In genomic region chr10:122113161-122113944, GRCh38 we compare ENCODE assay signal across 8 cellular contexts.
DNase-seq lines count a peak whose midpoint lies in the region; ATAC-seq and TF ChIP-seq lines count a peak whose summit lies in the region.

No MANE protein-coding gene starts in this region.

- intact Hi-C loops in esophagus muscularis mucosa (cut with DNase I): loop anchor here (2.0 to 5.0 kb wide), 2 partner anchors 61 to 141 kb away; no protein-coding TSS in a partner anchor

- no peak overlapping the region for H2AFZ ChIP-seq in MM.1S (ENCODE audit: low read length)

- no peak for TF ChIP-seq EP300 in esophagus muscularis mucosa (IDR thresholded peaks at IDR 0.05)

- peaks cover 1% of the 10 kb centered on the region for H3K4me1 Mint-ChIP-seq in T-helper 2 cell treated with Interferon-gamma antibody and Interleukin-4, amounts not matched to agents 5 μg/mL and 100 μg/mL, for 36 hours (ENCODE audit: low read depth)

- H3K9me3 ChIP-seq in HAP-1: 0 out of 2 replicates have a peak, but pooled peaks cover 4% of the 10 kb centered on the region
- H3K9me3 ChIP-seq in SJSA1 (replicated peaks): no peaks in the 10 kb centered on the region
- H3K9me3 ChIP-seq in esophagus muscularis mucosa: no peaks in the 10 kb centered on the region
- H3K9me3 ChIP-seq in muscle layer of colon (ENCODE audit: low read length): no peaks in the 10 kb centered on the region
- no peaks in the 10 kb centered on the region for H3K9me3 ChIP-seq in MM.1S (replicated peaks; ENCODE audit: insufficient read depth, low read length)

- DNase-seq in DMS114 treated with DMSO at 0.1 percent for 48 hours (lab: John Stamatoyannopoulos, UW; ENCODE audit: unreplicated experiment) (peak; percentile 51), HAP-1 (ENCODE audit: low spot score in 2 of 2) (peak; percentile 58 to 80), SJSA1 (ENCODE audit: low read depth in 1 of 2, low spot score in 2 of 2) (peak; percentile 75 to 82), esophagus muscularis mucosa (ENCODE audit: extremely low spot score) (peak; percentile 95), MM.1S (no peak)
- DNase-seq in T-helper 2 cell treated with Interferon-gamma antibody and Interleukin-4, amounts not matched to agents 5 μg/mL and 100 μg/mL, for 36 hours (ENCODE audit: low spot score): no peak

- H3F3A ChIP-seq in MM.1S (ENCODE audit: insufficient read depth, low read length): no peaks in the 10 kb centered on the region

- H3K9me3 Mint-ChIP-seq in T-helper 2 cell treated with Interferon-gamma antibody and Interleukin-4, amounts not matched to agents 5 μg/mL and 100 μg/mL, for 36 hours: no peaks in the 10 kb centered on the region

- H3K4me2 ChIP-seq in MM.1S (ENCODE audit: low read depth, low read length): no peak overlapping the region

- TF ChIP-seq POLR2A in esophagus muscularis mucosa (IDR thresholded peaks at IDR 0.05; ENCODE audit: low read depth): peak; percentile 77

- H3K36me3 ChIP-seq in HAP-1 (replicated peaks) (no peaks in the 10 kb centered on the region), SJSA1 (0 out of 2 replicates have a peak, but pooled peaks cover 2% of the 10 kb centered on the region), esophagus muscularis mucosa (peaks cover 0 to 7% (median 0%) of the 10 kb centered on the region in 4 donors), muscle layer of colon (ENCODE audit: insufficient read depth, low read length) (no peaks in the 10 kb centered on the region), MM.1S (replicated peaks; ENCODE audit: insufficient read depth, low read length) (no peaks in the 10 kb centered on the region)

- H3K9me2 ChIP-seq in MM.1S (replicated peaks; ENCODE audit: insufficient read depth, low read length): no peaks in the 10 kb centered on the region

- ATAC-seq in GM19463 (IDR thresholded peaks at IDR 0.05; ENCODE audit: unreplicated experiment): no peak

- in situ Hi-C loops in HAP-1 (cut with MboI; ENCODE audit: low sequenced_read_pairs): no loop called here

- H3K4me3 Mint-ChIP-seq in T-helper 2 cell treated with Interferon-gamma antibody and Interleukin-4, amounts not matched to agents 5 μg/mL and 100 μg/mL, for 36 hours: no peak overlapping the region

- peaks cover 6% of the 10 kb centered on the region for H3K4me1 ChIP-seq in HAP-1
- H3K4me1 ChIP-seq in SJSA1 (replicated peaks): peaks cover 24% of the 10 kb centered on the region
- peaks cover 52 to 59% (median 54%) of the 10 kb centered on the region in 4 donors for H3K4me1 ChIP-seq in esophagus muscularis mucosa
- H3K4me1 ChIP-seq in muscle layer of colon (ENCODE audit: insufficient read depth, low read length): peaks cover 42% of the 10 kb centered on the region
- H3K4me1 ChIP-seq in MM.1S (ENCODE audit: low read length): no peaks in the 10 kb centered on the region

- TF ChIP-seq CTCF in esophagus muscularis mucosa (IDR thresholded peaks at IDR 0.05) (peak in 2 of 3 experiments; percentile 19 to 56), MM.1S (IDR thresholded peaks at IDR 0.05; ENCODE audit: low read length) (no peak)

- 12% methylated on average over 40 of the region's 77 CpGs for WGBS in esophagus muscularis mucosa

- H4K20me1 ChIP-seq in MM.1S (ENCODE audit: insufficient read depth, low read length): no peaks in the 10 kb centered on the region

- H3K79me2 ChIP-seq in MM.1S (ENCODE audit: low read length): no peaks in the 10 kb centered on the region

- peaks cover 49% of the 10 kb centered on the region for H3K27me3 Mint-ChIP-seq in T-helper 2 cell treated with Interferon-gamma antibody and Interleukin-4, amounts not matched to agents 5 μg/mL and 100 μg/mL, for 36 hours (ENCODE audit: low read depth)

- no peaks in the 10 kb centered on the region for H3K36me3 Mint-ChIP-seq in T-helper 2 cell treated with Interferon-gamma antibody and Interleukin-4, amounts not matched to agents 5 μg/mL and 100 μg/mL, for 36 hours (ENCODE audit: low read depth)

- H3K4me3 ChIP-seq in HAP-1 (peak overlapping the region; percentile 66), SJSA1 (peak overlapping the region; percentile 63), esophagus muscularis mucosa (peak overlapping the region; percentile 69 to 88 (median 80)), muscle layer of colon (ENCODE audit: low read depth in 1 of 2, low read length in 2 of 2) (peak overlapping the region; percentile 55 to 66), MM.1S (ENCODE audit: low read length) (no peak overlapping the region)

- H3K9ac ChIP-seq in muscle layer of colon (ENCODE audit: low read length) (peak overlapping the region; percentile 74), MM.1S (ENCODE audit: low read length) (no peak overlapping the region)

- peak overlapping the region; percentile 84 for H3K27ac ChIP-seq in SJSA1
- peak overlapping the region; percentile 95 to 100 (median 98) for H3K27ac ChIP-seq in esophagus muscularis mucosa (replicated peaks in 1 of 4)
- H3K27ac ChIP-seq in muscle layer of colon (ENCODE audit: low read depth, low read length): peak overlapping the region; percentile 96
- H3K27ac ChIP-seq in MM.1S (ENCODE audit: low read length): no peak overlapping the region

- H3K27ac Mint-ChIP-seq in T-helper 2 cell treated with Interferon-gamma antibody and Interleukin-4, amounts not matched to agents 5 μg/mL and 100 μg/mL, for 36 hours: no peak overlapping the region

- H3K27me3 ChIP-seq in HAP-1 (ENCODE audit: low read depth) (no peaks in the 10 kb centered on the region), SJSA1 (replicated peaks) (no peaks in the 10 kb centered on the region), esophagus muscularis mucosa (no peaks in the 10 kb centered on the region), muscle layer of colon (ENCODE audit: control insufficient read depth in 1 of 2, insufficient read depth in 2 of 2, low read length in 2 of 2) (no peaks in the 10 kb centered on the region), MM.1S (replicated peaks; ENCODE audit: insufficient read depth, low read length) (no peaks in the 10 kb centered on the region)

Comparison
In these comparisons a context has a peak if more than half of its experiments do, and no peak if none do; other contexts are left out.
1. DNase-seq: peak in DMS114 treated with DMSO at 0.1 percent for 48 hours (single experiment), HAP-1 (2 of 2), SJSA1 (2 of 2) and esophagus muscularis mucosa (single experiment); none in MM.1S (single experiment) and T-helper 2 cell treated with Interferon-gamma antibody and Interleukin-4, amounts not matched to agents 5 μg/mL and 100 μg/mL, for 36 hours (single experiment).